ENCODE assay signal across 1 cellular context in genomic region chr17:43871947-43872690, GRCh38.
TF ChIP-seq lines count a peak whose summit lies in the region.

No MANE protein-coding gene starts in this region.

TF ChIP-seq in IMR-90, 13 proteins besides CTCF, POLR2A, EP300 and RAD21 (continued from another document):
- TF ChIP-seq, protein P1, sequence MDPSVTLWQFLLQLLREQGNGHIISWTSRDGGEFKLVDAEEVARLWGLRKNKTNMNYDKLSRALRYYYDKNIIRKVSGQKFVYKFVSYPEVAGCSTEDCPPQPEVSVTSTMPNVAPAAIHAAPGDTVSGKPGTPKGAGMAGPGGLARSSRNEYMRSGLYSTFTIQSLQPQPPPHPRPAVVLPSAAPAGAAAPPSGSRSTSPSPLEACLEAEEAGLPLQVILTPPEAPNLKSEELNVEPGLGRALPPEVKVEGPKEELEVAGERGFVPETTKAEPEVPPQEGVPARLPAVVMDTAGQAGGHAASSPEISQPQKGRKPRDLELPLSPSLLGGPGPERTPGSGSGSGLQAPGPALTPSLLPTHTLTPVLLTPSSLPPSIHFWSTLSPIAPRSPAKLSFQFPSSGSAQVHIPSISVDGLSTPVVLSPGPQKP (IDR thresholded peaks at IDR 0.05; ENCODE audit: borderline replicate concordance, low read depth, low read length) = no peak
- no peak for TF ChIP-seq FOS (IDR thresholded peaks at IDR 0.05; ENCODE audit: low read depth, low read length)
- TF ChIP-seq, protein P2, sequence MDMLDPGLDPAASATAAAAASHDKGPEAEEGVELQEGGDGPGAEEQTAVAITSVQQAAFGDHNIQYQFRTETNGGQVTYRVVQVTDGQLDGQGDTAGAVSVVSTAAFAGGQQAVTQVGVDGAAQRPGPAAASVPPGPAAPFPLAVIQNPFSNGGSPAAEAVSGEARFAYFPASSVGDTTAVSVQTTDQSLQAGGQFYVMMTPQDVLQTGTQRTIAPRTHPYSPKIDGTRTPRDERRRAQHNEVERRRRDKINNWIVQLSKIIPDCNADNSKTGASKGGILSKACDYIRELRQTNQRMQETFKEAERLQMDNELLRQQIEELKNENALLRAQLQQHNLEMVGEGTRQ (IDR thresholded peaks at IDR 0.05; ENCODE audit: low read depth, low read length) = no peak
- TF ChIP-seq BHLHE40 (IDR thresholded peaks at IDR 0.05; ENCODE audit: low read depth, low read length) = no peak
- no peak for TF ChIP-seq RFX5 (IDR thresholded peaks at IDR 0.05; ENCODE audit: low read depth, low read length)
- TF ChIP-seq NFE2L2 (IDR thresholded peaks at IDR 0.05; ENCODE audit: low read depth, low read length) = no peak
- TF ChIP-seq RCOR1 (IDR thresholded peaks at IDR 0.05; ENCODE audit: insufficient replicate concordance, low read length) = no peak
- no peak for TF ChIP-seq MAZ (IDR thresholded peaks at IDR 0.05; ENCODE audit: borderline replicate concordance, low read depth, low read length)
